15 cellular contexts compared by ENCODE assay signal in genomic region chr10:14570800-14571199, GRCh38.
A peak's percentile ranks its signal among the peaks of the same experiment; 100 is the strongest.
DNase-seq lines count a peak whose midpoint lies in the region; ATAC-seq, FAIRE-seq and TF ChIP-seq lines count a peak whose summit lies in the region.
"Had no signal": no experiment of that assay in that cellular context is flagged by ENCODE, and none has a peak within 500 bp of the region (broad histone marks: within the 10 kb centered on the region; RNA-seq: fewer than 3 reads in every experiment).

No MANE protein-coding gene starts in this region.

- no peaks in the 10 kb centered on the region for H3K27me3 Mint-ChIP-seq in CD4-positive, alpha-beta memory T cell
- H3K27me3 Mint-ChIP-seq: type B pancreatic cell had no signal

- H3K4me1 Mint-ChIP-seq in CD4-positive, alpha-beta memory T cell = peaks cover 55 to 99% (median 78%) of the 10 kb centered on the region in 4 donors

- no peaks in the 10 kb centered on the region for H3K27me3 ChIP-seq in CD4-positive, alpha-beta memory T cell (ENCODE audit: insufficient read depth, low read length)
- H3K27me3 ChIP-seq in RWPE2 (ENCODE audit: insufficient read depth, poor library complexity, severe bottlenecking) = no peaks in the 10 kb centered on the region
- no peaks in the 10 kb centered on the region for H3K27me3 ChIP-seq in esophagus (ENCODE audit: control insufficient read depth in 1 of 2, insufficient read depth in 2 of 2, low read length in 2 of 2)
- H3K27me3 ChIP-seq in spleen (replicated peaks in 1 of 7) = no peaks in the 10 kb centered on the region

- DNase-seq in CD4-positive, alpha-beta memory T cell = peak in 4 of 5 donors; percentile 42 to 71 (median 52)
- no peak for DNase-seq in RWPE2 (ENCODE audit: low spot score)
- no peak for DNase-seq in spleen
- no peak for DNase-seq in kidney
- DNase-seq in HuH-7 (ENCODE audit: low spot score) = no peak
- no peak for DNase-seq in hepatic stellate cell (ENCODE audit: low spot score)
- DNase-seq: DND-41; kidney glomerular epithelial cell; NCI-H1092; NCI-H526 treated with DMSO at 0.1 percent for 48 hours; stimulated activated CD4-positive, alpha-beta T cell treated with anti-CD3 and anti-CD28 coated beads, Interleukin-4, amount 100 ng/mL, for 24 hours had no signal

- no peak overlapping the region for H3K9ac ChIP-seq in kidney (ENCODE audit: low read length in 2 of 2)
- H3K9ac ChIP-seq: parathyroid adenoma had no signal

- intact Hi-C loops in CD4-positive, alpha-beta memory T cell (cut with micrococcal nuclease) = no loop called here
- intact Hi-C loops in spleen (cut with DNase I; ENCODE audit: low total_unique reads) (no loop called here), kidney (cut with DNase I) (no loop called here)

- FAIRE-seq in kidney (lab: Jason Lieb, UNC) = no peak
- FAIRE-seq: GM18507 had no signal

- ATAC-seq in RWPE2 (ENCODE audit: low read depth) = no peak

- peak overlapping the region; percentile 94 to 100 (median 97) for H3K27ac Mint-ChIP-seq in CD4-positive, alpha-beta memory T cell
- H3K27ac Mint-ChIP-seq: type B pancreatic cell had no signal

- POLR2A ChIA-PET in CD4-positive, alpha-beta memory T cell (lab: Charles Lee; ENCODE audit: partially characterized antibody) = interaction anchor here (0.9 to 21.2 kb wide), 12 partner anchors 10 to 784 kb away, joined by 3 to 640 read pairs (median 9); partner anchors contain the start of genes CDNF, HSPA14 and MSANTD7

- peaks cover 30 to 73% of the 10 kb centered on the region in 2 donors for H3K36me3 Mint-ChIP-seq in CD4-positive, alpha-beta memory T cell

- H3K9me3 Mint-ChIP-seq in CD4-positive, alpha-beta memory T cell = peaks cover 0 to 6% (median 0%) of the 10 kb centered on the region in 8 donors
- H3K9me3 Mint-ChIP-seq: type B pancreatic cell had no signal

- WGBS in esophagus, 2 donors = 56 to 58% methylated on average over 1 of the region's 1 CpG
- 17 to 67% (median 38%) methylated on average over 1 of the region's 1 CpG for WGBS in spleen, 5 donors

- CTCF ChIA-PET in CD4-positive, alpha-beta memory T cell (lab: Charles Lee; ENCODE audit: partially characterized antibody) = interaction anchor here (0.7 to 4.3 kb wide), 6 partner anchors 8 to 266 kb away, joined by 3 to 26 read pairs (median 4); no protein-coding TSS in a partner anchor

- peak overlapping the region; percentile 90 to 98 (median 94) for H3K4me3 Mint-ChIP-seq in CD4-positive, alpha-beta memory T cell
- H3K4me3 Mint-ChIP-seq: type B pancreatic cell had no signal

- peaks cover 12% of the 10 kb centered on the region for H3K36me3 ChIP-seq in CD4-positive, alpha-beta memory T cell (ENCODE audit: insufficient read depth, low read length)
- no peaks in the 10 kb centered on the region for H3K36me3 ChIP-seq in RWPE2 (ENCODE audit: low read depth)
- H3K36me3 ChIP-seq in esophagus (ENCODE audit: control insufficient read depth in 2 of 2, insufficient read depth in 2 of 2, low read length in 1 of 2) = peaks cover 0 to 2% of the 10 kb centered on the region in 2 donors
- H3K36me3 ChIP-seq in spleen = peaks cover 0 to 29% (median 11%) of the 10 kb centered on the region in 6 donors
- peaks cover 0 to 9% of the 10 kb centered on the region in 2 donors for H3K36me3 ChIP-seq in kidney (ENCODE audit: control insufficient read depth in 1 of 2, insufficient read depth in 2 of 2, low read length in 2 of 2)

- no peak for TF ChIP-seq CTCF in RWPE2 (IDR thresholded peaks at IDR 0.05; ENCODE audit: poor library complexity, severe bottlenecking)
- no peak for TF ChIP-seq CTCF in spleen (IDR thresholded peaks at IDR 0.05 in 8 of 11, conservative IDR thresholded peaks at IDR 0.05 in 3 of 11)
- TF ChIP-seq CTCF in kidney (IDR thresholded peaks at IDR 0.05; ENCODE audit: borderline replicate concordance, extremely low read depth, insufficient read depth) = no peak

- H3K9me3 ChIP-seq in CD4-positive, alpha-beta memory T cell (ENCODE audit: control insufficient read depth in 1 of 2, low read length in 2 of 2) = no peaks in the 10 kb centered on the region
- H3K9me3 ChIP-seq in RWPE2 (ENCODE audit: severe bottlenecking) (no peaks in the 10 kb centered on the region), esophagus (ENCODE audit: control insufficient read depth in 2 of 2, insufficient read depth in 1 of 2, low read depth in 1 of 2, low read length in 1 of 2) (no peaks in the 10 kb centered on the region), spleen (peaks cover 0 to 9% (median 4%) of the 10 kb centered on the region in 8 donors), kidney (ENCODE audit: control insufficient read depth in 1 of 2, low read length in 2 of 2) (no peaks in the 10 kb centered on the region)

- peak overlapping the region; percentile 82 for H3K27ac ChIP-seq in CD4-positive, alpha-beta memory T cell (ENCODE audit: low read depth, low read length)
- H3K27ac ChIP-seq in RWPE2 (ENCODE audit: poor library complexity, severe bottlenecking) (peak overlapping the region; percentile 48), esophagus (ENCODE audit: low read depth in 2 of 2, low read length in 1 of 2) (peak overlapping the region; percentile 46 to 70), spleen (peak overlapping the region; percentile 57 to 93 (median 82)), kidney (ENCODE audit: low read depth in 2 of 2, low read length in 2 of 2) (no peak overlapping the region)
- H3K27ac ChIP-seq: parathyroid adenoma had no signal

- TF ChIP-seq POLR2A in spleen (IDR thresholded peaks at IDR 0.05) = no peak

- H3K4me3 ChIP-seq in CD4-positive, alpha-beta memory T cell (ENCODE audit: low read length in 2 of 2) = peak overlapping the region; percentile 70 to 75
- H3K4me3 ChIP-seq in RWPE2 (ENCODE audit: severe bottlenecking) = no peak overlapping the region
- no peak overlapping the region for H3K4me3 ChIP-seq in esophagus (ENCODE audit: low read depth in 1 of 2, low read length in 2 of 2)
- peak overlapping the region in 4 of 8 donors; percentile 3 to 56 (median 18) for H3K4me3 ChIP-seq in spleen
- H3K4me3 ChIP-seq in kidney (ENCODE audit: low read length in 2 of 2) = no peak overlapping the region

- H3K4me1 ChIP-seq in CD4-positive, alpha-beta memory T cell (ENCODE audit: insufficient read depth, low read length) = peaks cover 91% of the 10 kb centered on the region
- H3K4me1 ChIP-seq in RWPE2 (ENCODE audit: insufficient read depth, poor library complexity, severe bottlenecking) (peaks cover 26% of the 10 kb centered on the region), esophagus (ENCODE audit: control insufficient read depth in 2 of 2, insufficient read depth in 2 of 2, low read length in 1 of 2) (peaks cover 0 to 2% of the 10 kb centered on the region in 2 donors), spleen (peaks cover 13 to 98% (median 48%) of the 10 kb centered on the region in 6 donors), kidney (ENCODE audit: control insufficient read depth in 1 of 2, insufficient read depth in 1 of 2, low read depth in 1 of 2, low read length in 2 of 2) (peaks cover 9 to 18% of the 10 kb centered on the region in 2 donors)

Comparison
In these comparisons a context has a peak if more than half of its experiments do, and no peak if none do; other contexts are left out.
1. DNase-seq: peak in CD4-positive, alpha-beta memory T cell (4 of 5); none in RWPE2 (single experiment), spleen (single experiment), kidney (single experiment), HuH-7 (single experiment) and hepatic stellate cell (single experiment).
2. H3K27ac ChIP-seq: peak in CD4-positive, alpha-beta memory T cell (single experiment), RWPE2 (single experiment), esophagus (2 of 2) and spleen (8 of 8); none in kidney (0 of 2).
3. H3K4me3 ChIP-seq: peak in CD4-positive, alpha-beta memory T cell (2 of 2); none in RWPE2 (single experiment), esophagus (0 of 2) and kidney (0 of 2).